ENCODE assay signal across 24 cellular contexts in the genomic region with DNA sequence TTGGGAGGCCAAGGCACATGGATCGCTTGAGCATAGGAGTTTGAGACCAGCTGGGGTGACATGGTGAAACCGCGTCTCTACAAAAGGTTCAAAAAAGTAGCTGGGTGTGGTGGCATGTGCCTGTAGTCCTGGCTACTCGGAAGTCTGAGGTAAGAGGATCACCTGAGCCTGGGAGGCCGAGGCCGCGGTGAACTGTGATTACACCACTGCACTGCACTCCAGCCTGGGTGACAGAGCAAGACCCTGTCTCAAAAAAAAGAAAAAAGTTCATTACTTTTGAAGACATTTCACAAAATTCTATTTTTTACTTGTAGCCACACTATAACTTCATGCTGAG. TPM values are rescaled to one million over a fixed set of nuclear protein-coding genes. Genes with fewer than 3 reads are reported as not detected.
"Had no signal": no experiment of that assay in that cellular context is flagged by ENCODE, and none has a peak within 500 bp of the region (broad histone marks: within the 10 kb centered on the region; RNA-seq: fewer than 3 reads in every experiment).

No MANE protein-coding gene starts in this region.

- H3K9me3 ChIP-seq: ascending aorta, body of pancreas, SK-N-SH had no signal

- H3K4me1 ChIP-seq: ascending aorta had no signal

- H3K9ac ChIP-seq: SK-N-SH had no signal

- ATAC-seq: activated CD4-positive, CD25-positive, alpha-beta regulatory T cell treated with anti-CD3 and anti-CD28 coated beads, Interleukin-2, amount 50 U/mL, for 24 hours; activated CD8-positive, alpha-beta memory T cell treated with anti-CD3 and anti-CD28 coated beads, Interleukin-2, amount 10 ng/mL, durations not matched to agents 7 days and 5 days; activated naive CD4-positive, alpha-beta T cell treated with anti-CD3 and anti-CD28 coated beads, Interleukin-2, amount 50 U/mL, for 72 hours; activated naive CD8-positive, alpha-beta T cell treated with anti-CD3 and anti-CD28 coated beads, Interleukin-2, amount 50 U/mL, for 24 hours; body of pancreas; Panc1; Right ventricle myocardium inferior had no signal

- H3K4me2 ChIP-seq: SK-N-SH had no signal

- H3K9me3 Mint-ChIP-seq: activated naive CD4-positive, alpha-beta T cell treated with anti-CD3 and anti-CD28 coated beads, Interleukin-2, amount 50 U/mL, for 72 hours; activated naive CD8-positive, alpha-beta T cell treated with anti-CD3 and anti-CD28 coated beads, Interleukin-2, amount 50 U/mL, for 24 hours; activated T-cell treated with anti-CD3 and anti-CD28 coated beads, Interleukin-2, amount 50 U/mL, for 24 hours had no signal

- H3K27me3 ChIP-seq: ascending aorta, body of pancreas had no signal

- H3K36me3 ChIP-seq: ascending aorta had no signal

- DNase-seq: activated CD4-positive, alpha-beta T cell treated with anti-CD3 and anti-CD28 coated beads for 4 hours; activated CD8-positive, alpha-beta memory T cell treated with anti-CD3 and anti-CD28 coated beads, Interleukin-2, amount 10 ng/mL, durations not matched to agents 7 days and 5 days; activated effector memory CD4-positive, alpha-beta T cell treated with anti-CD3 and anti-CD28 coated beads, Interleukin-2, amount 50 U/mL, for 16 hours; activated naive CD4-positive, alpha-beta T cell treated with Interleukin-2 at 50 U/mL for 16 hours; activated naive CD8-positive, alpha-beta T cell treated with anti-CD3 and anti-CD28 coated beads, Interleukin-2, amount 50 U/mL, for 24 hours; activated T-cell treated with anti-CD3 and anti-CD28 coated beads, Interleukin-2, amount 50 U/mL, for 24 hours; body of pancreas; KBM-7; NCI-H1048; NCI-H146; NCI-H187 treated with DMSO at 0.1 percent for 48 hours; NCI-H2081 treated with DMSO at 0.1 percent for 48 hours; NCI-H524 treated with DMSO at 0.1 percent for 48 hours; RPMI8226; T-helper 1 cell had no signal

- H3K27ac ChIP-seq: ascending aorta, body of pancreas had no signal

- H3K27ac Mint-ChIP-seq: activated CD8-positive, alpha-beta memory T cell treated with anti-CD3 and anti-CD28 coated beads, Interleukin-2, amount 10 ng/mL, durations not matched to agents 7 days and 5 days; activated naive CD4-positive, alpha-beta T cell treated with anti-CD3 and anti-CD28 coated beads, Interleukin-2, amount 50 U/mL, for 72 hours; activated naive CD8-positive, alpha-beta T cell treated with anti-CD3 and anti-CD28 coated beads, Interleukin-2, amount 50 U/mL, for 24 hours; activated T-cell treated with anti-CD3 and anti-CD28 coated beads, Interleukin-2, amount 50 U/mL, for 24 hours had no signal

- H3K4me3 ChIP-seq: ascending aorta, body of pancreas had no signal

- H3K9me2 ChIP-seq: SK-N-SH had no signal

- H3K4me3 Mint-ChIP-seq: activated CD8-positive, alpha-beta memory T cell treated with anti-CD3 and anti-CD28 coated beads, Interleukin-2, amount 10 ng/mL, durations not matched to agents 7 days and 5 days; activated naive CD8-positive, alpha-beta T cell treated with anti-CD3 and anti-CD28 coated beads, Interleukin-2, amount 50 U/mL, for 24 hours; activated T-cell treated with anti-CD3 and anti-CD28 coated beads, Interleukin-2, amount 50 U/mL, for 24 hours had no signal

- H3K36me3 Mint-ChIP-seq: activated CD8-positive, alpha-beta memory T cell treated with anti-CD3 and anti-CD28 coated beads, Interleukin-2, amount 10 ng/mL, durations not matched to agents 7 days and 5 days; activated naive CD4-positive, alpha-beta T cell treated with anti-CD3 and anti-CD28 coated beads, Interleukin-2, amount 50 U/mL, for 72 hours had no signal

RNA-seq across cellular contexts. Expression of a gene that starts 23.4 kb away (rescaled TPM):
- total RNA-seq: activated CD8-positive, alpha-beta memory T cell treated with anti-CD3 and anti-CD28 coated beads, Interleukin-2, amount 10 ng/mL, durations not matched to agents 7 days and 5 days; activated naive CD4-positive, alpha-beta T cell treated with anti-CD3 and anti-CD28 coated beads, Interleukin-2, amount 50 U/mL, for 72 hours; ascending aorta; body of pancreas; IMR-90; OCI-LY7; Right ventricle myocardium inferior; T-helper 2 cell treated with Interferon-gamma antibody and Interleukin-4, amounts not matched to agents 100 ng/mL and 5 ng/mL, for 36 hours had no signal
- polyA plus RNA-seq: IMR-90, SK-N-SH had no signal
